In genomic region chr18:6323319-6323889, GRCh38 we compare ENCODE assay signal across 21 cellular contexts.
DNase-seq lines count a peak whose midpoint lies in the region; ATAC-seq, FAIRE-seq and TF ChIP-seq lines count a peak whose summit lies in the region.
"Had no signal": no experiment of that assay in that cellular context is flagged by ENCODE, and none has a peak within 500 bp of the region (broad histone marks: within the 10 kb centered on the region; RNA-seq: fewer than 3 reads in every experiment).

No MANE protein-coding gene starts in this region.

- WGBS in liver, result 64% methylated on average over 1 of the region's 1 CpG
- WGBS in small intestine, 3 donors, result 55 to 79% (median 63%) methylated on average over 1 of the region's 1 CpG

- no peaks in the 10 kb centered on the region for H3K27me3 ChIP-seq in liver (ENCODE audit: control insufficient read depth in 4 of 4, insufficient read depth in 4 of 4, low read length in 3 of 4)
- H3K27me3 ChIP-seq in small intestine (ENCODE audit: control insufficient read depth in 2 of 2, insufficient read depth in 2 of 2, low read length in 2 of 2), result no peaks in the 10 kb centered on the region
- H3K27me3 ChIP-seq: BLaER1 treated with 17β-estradiol and CSF1 and Interleukin-3, amounts not matched to agents 10 nM and 100 nM had no signal

- H3K9me3 ChIP-seq in liver (ENCODE audit: control insufficient read depth in 4 of 4, low read length in 3 of 4) (peaks cover 0 to 6% (median 2%) of the 10 kb centered on the region in 4 donors), small intestine (ENCODE audit: control insufficient read depth, low read depth) (peaks cover 2% of the 10 kb centered on the region)
- H3K9me3 ChIP-seq: A549, Caco-2 had no signal

- peaks cover 0 to 6% (median 2%) of the 10 kb centered on the region in 4 donors for H3K4me1 ChIP-seq in liver (ENCODE audit: control insufficient read depth in 4 of 4, insufficient read depth in 4 of 4, low read length in 3 of 4)
- no peaks in the 10 kb centered on the region for H3K4me1 ChIP-seq in small intestine (ENCODE audit: control insufficient read depth in 2 of 2, insufficient read depth in 1 of 2, low read depth in 1 of 2, low read length in 1 of 2)
- H3K4me1 ChIP-seq: A549; BLaER1 treated with 17β-estradiol and CSF1 and Interleukin-3, amounts not matched to agents 10 nM and 100 nM; Caco-2 had no signal

- TF ChIP-seq RAD21 in liver (IDR thresholded peaks at IDR 0.05), result no peak

- peak; percentile 11 for ATAC-seq in left lobe of liver
- ATAC-seq: A549; CD8-positive, alpha-beta T cell had no signal

- no peak for DNase-seq in left lobe of liver (ENCODE audit: low spot score)
- DNase-seq in small intestine, result peak; percentile 63
- DNase-seq in SIG-M5 treated with dmso at 0.1 percent for 504 hours (lab: John Stamatoyannopoulos, UW; ENCODE audit: unreplicated experiment), result no peak
- no peak for DNase-seq in NCI-H1436 treated with DMSO at 0.1 percent for 48 hours (lab: John Stamatoyannopoulos, UW)
- DNase-seq in ureter (ENCODE audit: low spot score), result no peak
- DNase-seq: AML-193; Caco-2; Calu3; CD4-positive, alpha-beta T cell; CD8-positive, alpha-beta T cell; DMS79 treated with DMSO at 0.1 percent for 48 hours; GF-D8 had no signal

- no peak for TF ChIP-seq CTCF in liver (IDR thresholded peaks at IDR 0.05; ENCODE audit: low read depth, low read length, missing input control)

- no peak overlapping the region for H3K4me3 ChIP-seq in liver (ENCODE audit: low read depth in 1 of 3, low read length in 3 of 3)
- no peak overlapping the region for H3K4me3 ChIP-seq in small intestine (ENCODE audit: low read depth in 1 of 2, low read length in 2 of 2)
- H3K4me3 ChIP-seq: A549; BLaER1 treated with 17β-estradiol and CSF1 and Interleukin-3, amounts not matched to agents 10 nM and 100 nM had no signal

- H3K36me3 ChIP-seq in liver (ENCODE audit: control insufficient read depth in 4 of 4, insufficient read depth in 3 of 4, low read depth in 1 of 4, low read length in 3 of 4) (peaks cover 0 to 2% (median 0%) of the 10 kb centered on the region in 4 donors), small intestine (ENCODE audit: control insufficient read depth in 2 of 2, insufficient read depth in 2 of 2, low read length in 2 of 2) (no peaks in the 10 kb centered on the region)

- FAIRE-seq in small intestine (lab: Jason Lieb, UNC), result no peak
- FAIRE-seq: A549, D721Med, G401.6, GM12891, GM19239 had no signal

- H3K27ac ChIP-seq in liver (ENCODE audit: low read depth in 1 of 2, low read length in 2 of 2), result no peak overlapping the region
- no peak overlapping the region for H3K27ac ChIP-seq in small intestine (ENCODE audit: low read depth in 1 of 2, low read length in 1 of 2)
- H3K27ac ChIP-seq: 22Rv1; A549; BLaER1 treated with 17β-estradiol and CSF1 and Interleukin-3, amounts not matched to agents 10 nM and 100 nM; C4-2B had no signal

- H3K9ac ChIP-seq in liver (ENCODE audit: low read depth in 1 of 2, low read length in 2 of 2), result no peak overlapping the region
- H3K9ac ChIP-seq: BLaER1 treated with 17β-estradiol and CSF1 and Interleukin-3, amounts not matched to agents 10 nM and 100 nM had no signal

TF ChIP-seq in liver, 16 proteins besides CTCF, POLR2A, EP300 and RAD21:
- TF ChIP-seq RXRA (IDR thresholded peaks at IDR 0.05), result no peak
- TF ChIP-seq HNF4A (conservative IDR thresholded peaks at IDR 0.05), result peak; percentile 9 to 30
